Comparison of ENCODE assay signal across 14 cellular contexts in genomic region chr11:12053606-12054361, GRCh38. TPM values are rescaled to one million over a fixed set of nuclear protein-coding genes. Genes with fewer than 3 reads are reported as not detected.
DNase-seq lines count a peak whose midpoint lies in the region; ATAC-seq and TF ChIP-seq lines count a peak whose summit lies in the region.
"Had no signal": no experiment of that assay in that cellular context is flagged by ENCODE, and none has a peak within 500 bp of the region (broad histone marks: within the 10 kb centered on the region; RNA-seq: fewer than 3 reads in every experiment).

No MANE protein-coding gene starts in this region.

- H3K9me3 ChIP-seq in ascending aorta = no peaks in the 10 kb centered on the region
- no peaks in the 10 kb centered on the region for H3K9me3 ChIP-seq in heart right ventricle
- H3K9me3 ChIP-seq in sigmoid colon = no peaks in the 10 kb centered on the region
- no peaks in the 10 kb centered on the region for H3K9me3 ChIP-seq in prostate gland

- no peak overlapping the region for H3K27ac Mint-ChIP-seq in activated naive CD4-positive, alpha-beta T cell treated with anti-CD3 and anti-CD28 coated beads for 36 hours
- H3K27ac Mint-ChIP-seq: CD8-positive, alpha-beta T cell had no signal

- DNase-seq in GM04504 (ENCODE audit: low read depth) = peak; percentile 82
- no peak for DNase-seq in ascending aorta (ENCODE audit: low spot score in 2 of 2)
- no peak for DNase-seq in heart right ventricle
- DNase-seq in sigmoid colon = peak; percentile 50
- DNase-seq in prostate gland (ENCODE audit: low spot score) = no peak
- DNase-seq in ACHN = no peak
- no peak for DNase-seq in SKM-1 treated with dmso at 0.1 percent for 144 hours (lab: John Stamatoyannopoulos, UW; ENCODE audit: unreplicated experiment)
- DNase-seq in activated naive CD4-positive, alpha-beta T cell treated with anti-CD3 and anti-CD28 coated beads for 36 hours = no peak
- DNase-seq: activated gamma-delta T cell treated with Interleukin-2 at 50 U/mL for 16 hours; caudate nucleus; stimulated activated naive CD4-positive, alpha-beta T cell treated with Interleukin-2 at 50 U/mL for 16 hours; T-helper 17 cell had no signal

- TF ChIP-seq POLR2A in sigmoid colon (IDR thresholded peaks at IDR 0.05) (no peak), prostate gland (IDR thresholded peaks at IDR 0.05) (no peak)

- TF ChIP-seq CTCF in ascending aorta (IDR thresholded peaks at IDR 0.05) (no peak), heart right ventricle (IDR thresholded peaks at IDR 0.05) (no peak), sigmoid colon (IDR thresholded peaks at IDR 0.05) (no peak), prostate gland (IDR thresholded peaks at IDR 0.05) (no peak)

- H3K27ac ChIP-seq in ascending aorta = peak overlapping the region; percentile 41 to 62
- H3K27ac ChIP-seq in heart right ventricle = peak overlapping the region in 4 of 10 donors; percentile 22 to 60 (median 36)
- H3K27ac ChIP-seq in sigmoid colon = peak overlapping the region in 3 of 4 donors; percentile 29 to 77 (median 52)
- no peak overlapping the region for H3K27ac ChIP-seq in prostate gland
- H3K27ac ChIP-seq: epithelial cell of prostate had no signal

- H3K36me3 Mint-ChIP-seq in activated naive CD4-positive, alpha-beta T cell treated with anti-CD3 and anti-CD28 coated beads for 36 hours (ENCODE audit: low read depth) = no peaks in the 10 kb centered on the region
- H3K36me3 Mint-ChIP-seq: CD8-positive, alpha-beta T cell had no signal

- no peak for TF ChIP-seq EP300 in sigmoid colon (IDR thresholded peaks at IDR 0.05)

- H3K4me1 ChIP-seq in ascending aorta (peaks cover 0 to 25% of the 10 kb centered on the region in 2 donors), heart right ventricle (peaks cover 0 to 32% (median 15%) of the 10 kb centered on the region in 9 donors), sigmoid colon (peaks cover 0 to 15% (median 4%) of the 10 kb centered on the region in 4 donors), prostate gland (replicated peaks) (peaks cover 13% of the 10 kb centered on the region)

- CTCF ChIA-PET in activated naive CD4-positive, alpha-beta T cell treated with anti-CD3 and anti-CD28 coated beads for 36 hours (lab: Charles Lee) = interaction anchor here (0.6 to 17.1 kb wide), 9 partner anchors 9 to 229 kb away, joined by 3 to 417 read pairs (median 4); no protein-coding TSS in a partner anchor

- H3K27me3 Mint-ChIP-seq in activated naive CD4-positive, alpha-beta T cell treated with anti-CD3 and anti-CD28 coated beads for 36 hours (ENCODE audit: low read depth) = no peaks in the 10 kb centered on the region
- H3K27me3 Mint-ChIP-seq: T-helper 17 cell had no signal

- in situ Hi-C loops in ACHN (cut with HindIII; ENCODE audit: low pct_ligation_motif_present, low pct_unique_long_range_greater_than_20kb, low sequenced_read_pairs) = no loop called here

- WGBS in heart right ventricle, 2 donors = 40 to 48% methylated on average over 4 of the region's 4 CpGs
- WGBS in sigmoid colon, 2 donors = 64 to 69% methylated on average over 4 of the region's 4 CpGs
- WGBS in prostate gland = 60% methylated on average over 4 of the region's 4 CpGs

- H3K4me1 Mint-ChIP-seq in activated naive CD4-positive, alpha-beta T cell treated with anti-CD3 and anti-CD28 coated beads for 36 hours (ENCODE audit: low read depth) = no peaks in the 10 kb centered on the region

- no peaks in the 10 kb centered on the region for H3K36me3 ChIP-seq in ascending aorta
- no peaks in the 10 kb centered on the region for H3K36me3 ChIP-seq in heart right ventricle
- H3K36me3 ChIP-seq in sigmoid colon = no peaks in the 10 kb centered on the region
- no peaks in the 10 kb centered on the region for H3K36me3 ChIP-seq in prostate gland

- intact Hi-C loops in ascending aorta (cut with DNase I) = loop anchor here (10.0 kb wide), 2 partner anchors 61 to 841 kb away; partner anchors contain the start of gene MICAL2
- intact Hi-C loops in heart right ventricle (cut with DNase I) = loop anchor here in 3 of 10 donors (5.0 to 10.0 kb wide), 3 partner anchors 61 to 191 kb away; partner anchors contain the start of gene MICAL2 (in 1 of the 3)
- intact Hi-C loops in sigmoid colon (cut with DNase I) = no loop called here
- intact Hi-C loops in prostate gland (cut with DNase I) = no loop called here
- intact Hi-C loops in activated naive CD4-positive, alpha-beta T cell treated with anti-CD3 and anti-CD28 coated beads for 36 hours (cut with micrococcal nuclease) = no loop called here

- H3K4me3 ChIP-seq in ascending aorta (no peak overlapping the region), heart right ventricle (no peak overlapping the region), sigmoid colon (no peak overlapping the region), prostate gland (no peak overlapping the region)

- no peak overlapping the region for H3K4me3 Mint-ChIP-seq in activated naive CD4-positive, alpha-beta T cell treated with anti-CD3 and anti-CD28 coated beads for 36 hours
- H3K4me3 Mint-ChIP-seq: CD8-positive, alpha-beta T cell; T-helper 17 cell had no signal

- H3K9me3 Mint-ChIP-seq in activated naive CD4-positive, alpha-beta T cell treated with anti-CD3 and anti-CD28 coated beads for 36 hours = peaks cover 9% of the 10 kb centered on the region
- H3K9me3 Mint-ChIP-seq: CD8-positive, alpha-beta T cell had no signal

- peak in 7 of 8 donors; percentile 46 to 81 (median 55) for ATAC-seq in heart right ventricle
- ATAC-seq: CD8-positive, alpha-beta T cell; T-helper 17 cell had no signal

- H3K27me3 ChIP-seq in ascending aorta = no peaks in the 10 kb centered on the region
- H3K27me3 ChIP-seq in heart right ventricle = no peaks in the 10 kb centered on the region
- H3K27me3 ChIP-seq in sigmoid colon = no peaks in the 10 kb centered on the region
- H3K27me3 ChIP-seq in prostate gland (replicated peaks; ENCODE audit: insufficient read depth) = no peaks in the 10 kb centered on the region

RNA-seq across cellular contexts. Expression of gene DKK3, which starts 45.4 kb away (rescaled TPM):
- 433 TPM for total RNA-seq in ascending aorta
- total RNA-seq in heart right ventricle = 1,000 to 10,000 TPM in 1 of 10 donors, 100 to 1,000 TPM in 9; 314 to 1,034 (median 652) TPM
- polyA plus RNA-seq in heart right ventricle = 100 to 1,000 TPM; 113 to 254 TPM
- 100 to 1,000 TPM in 2 of 4 donors, 10 to 100 TPM in 2; 83.6 to 181 (median 95.0) TPM for total RNA-seq in sigmoid colon
- polyA plus RNA-seq in sigmoid colon = 10 to 100 TPM in 1 of 3 donors, 1 to 10 TPM in 2; 6.0 to 15.2 (median 9.0) TPM
- total RNA-seq in prostate gland = 100 to 1,000 TPM; 160 to 273 TPM
- not detected for total RNA-seq in activated naive CD4-positive, alpha-beta T cell treated with anti-CD3 and anti-CD28 coated beads for 36 hours

RNA-seq across cellular contexts. Expression of gene MICAL2, which starts 56.6 kb away (rescaled TPM):
- total RNA-seq in ascending aorta (237 TPM), heart right ventricle (10 to 100 TPM; 38.1 to 95.7 (median 72.7) TPM), sigmoid colon (100 to 1,000 TPM; 115 to 145 (median 130) TPM), prostate gland (100 to 1,000 TPM in 1 of 2 donors, 10 to 100 TPM in 1; 13.1 to 285 TPM)
- polyA plus RNA-seq in heart right ventricle (10 to 100 TPM; 32.5 to 57.9 TPM), sigmoid colon (10 to 100 TPM; 36.6 to 92.2 (median 91.1) TPM)
- total RNA-seq in activated naive CD4-positive, alpha-beta T cell treated with anti-CD3 and anti-CD28 coated beads for 36 hours = 10 to 100 TPM; 48.7 to 54.6 TPM

Comparison
In these comparisons a context has a peak if more than half of its experiments do, and no peak if none do; other contexts are left out.
1. DNase-seq: peak in GM04504 (single experiment) and sigmoid colon (single experiment); none in ascending aorta (0 of 2), heart right ventricle (0 of 2), prostate gland (single experiment), ACHN (single experiment), SKM-1 treated with dmso at 0.1 percent for 144 hours (single experiment) and activated naive CD4-positive, alpha-beta T cell treated with anti-CD3 and anti-CD28 coated beads for 36 hours (single experiment).
2. H3K27ac ChIP-seq: peak in ascending aorta (2 of 2) and sigmoid colon (3 of 4); none in prostate gland (0 of 2).
3. RNA of gene DKK3, which starts 45.4 kb away (total RNA-seq): 314 to 1,034 TPM in heart right ventricle, 433 TPM in ascending aorta (single experiment), 160 to 273 TPM in prostate gland and 83.6 to 181 TPM in sigmoid colon; not detected in activated naive CD4-positive, alpha-beta T cell treated with anti-CD3 and anti-CD28 coated beads for 36 hours; every median in the first group is over 10 times any median in the second.